ENCODE assay signal across 17 cellular contexts in the genomic region with DNA sequence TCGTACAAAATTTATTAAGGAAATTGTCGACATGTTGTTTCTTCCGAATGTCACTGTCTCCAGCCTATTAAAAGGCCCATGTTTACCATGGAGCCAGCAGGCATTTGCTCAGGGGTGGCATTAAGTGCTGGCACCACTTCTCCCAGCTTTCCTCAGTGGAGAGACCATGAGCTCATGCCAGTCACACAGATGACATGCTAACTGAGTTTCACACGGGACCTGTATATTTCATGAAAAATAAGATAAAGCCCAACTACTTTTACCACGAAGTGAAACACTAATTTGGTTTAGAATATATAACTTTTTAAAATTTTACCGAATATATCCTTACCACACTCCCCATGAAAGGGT.
A peak's percentile ranks its signal among the peaks of the same experiment; 100 is the strongest.
DNase-seq lines count a peak whose midpoint lies in the region; FAIRE-seq and TF ChIP-seq lines count a peak whose summit lies in the region.
"Had no signal": no experiment of that assay in that cellular context is flagged by ENCODE, and none has a peak within 500 bp of the region (broad histone marks: within the 10 kb centered on the region; RNA-seq: fewer than 3 reads in every experiment).

No MANE protein-coding gene starts in this region.

- H2AFZ ChIP-seq in MM.1S (ENCODE audit: low read length), result no peak overlapping the region

- H3K4me3 Mint-ChIP-seq in nephron progenitor cell (no peak overlapping the region), CD14-positive monocyte (no peak overlapping the region)
- H3K4me3 Mint-ChIP-seq: CD8-positive, alpha-beta memory T cell; HFFc6; IgD-negative memory B cell had no signal

- peak overlapping the region; percentile 57 for H3K27ac Mint-ChIP-seq in nephron progenitor cell
- no peak overlapping the region for H3K27ac Mint-ChIP-seq in CD14-positive monocyte
- H3K27ac Mint-ChIP-seq: IgD-negative memory B cell had no signal

- no peak for DNase-seq in MM.1S
- no peak for DNase-seq in nephron progenitor cell
- no peak for DNase-seq in brain microvascular endothelial cell
- no peak for DNase-seq in D721Med (ENCODE audit: insufficient read length, low spot score)
- DNase-seq in CD14-positive monocyte (ENCODE audit: low spot score), result no peak
- DNase-seq: BE2C; Caco-2; CD8-positive, alpha-beta memory T cell; DMS53; GF-D8; HFFc6 had no signal

- peaks cover 18% of the 10 kb centered on the region; the same call in 1 of the 2 replicates for H3K79me2 ChIP-seq in MM.1S (ENCODE audit: low read length)

- H3K36me3 ChIP-seq in MM.1S (replicated peaks; ENCODE audit: insufficient read depth, low read length), result no peaks in the 10 kb centered on the region
- no peaks in the 10 kb centered on the region for H3K36me3 ChIP-seq in brain microvascular endothelial cell (replicated peaks)

- H3K27ac ChIP-seq in 22Rv1, result peak overlapping the region; percentile 27; the same call in 1 of the 2 replicates
- peak overlapping the region; percentile 48; the same call in 1 of the 2 replicates for H3K27ac ChIP-seq in MM.1S (ENCODE audit: low read length)
- peak overlapping the region; percentile 62 for H3K27ac ChIP-seq in VCaP
- H3K27ac ChIP-seq in brain microvascular endothelial cell, result no peak overlapping the region

- H3K36me3 Mint-ChIP-seq in nephron progenitor cell (ENCODE audit: low read depth), result peaks cover 78% of the 10 kb centered on the region
- peaks cover 53 to 78% of the 10 kb centered on the region in 2 donors for H3K36me3 Mint-ChIP-seq in CD14-positive monocyte

- no peaks in the 10 kb centered on the region for H3K9me3 ChIP-seq in MM.1S (replicated peaks; ENCODE audit: insufficient read depth, low read length)
- H3K9me3 ChIP-seq: BE2C, Caco-2, HAP-1 had no signal

- intact Hi-C loops in CD14-positive monocyte (cut with micrococcal nuclease), result no loop called here

- no peak overlapping the region for H3K9ac ChIP-seq in MM.1S (ENCODE audit: low read length)

- no peaks in the 10 kb centered on the region for H3K9me2 ChIP-seq in MM.1S (replicated peaks; ENCODE audit: insufficient read depth, low read length)

- FAIRE-seq in D721Med (lab: Jason Lieb, UNC), result no peak
- FAIRE-seq: GM19239, H1 had no signal

- H3K4me1 Mint-ChIP-seq in nephron progenitor cell, result peaks cover 6% of the 10 kb centered on the region
- H3K4me1 Mint-ChIP-seq in CD14-positive monocyte, result no peaks in the 10 kb centered on the region

- in situ Hi-C loops in brain microvascular endothelial cell (cut with HindIII; ENCODE audit: low pct_ligation_motif_present, low sequenced_read_pairs), result no loop called here

- H3K4me3 ChIP-seq in MM.1S (ENCODE audit: low read length) (no peak overlapping the region), brain microvascular endothelial cell (ENCODE audit: low read depth, low read length) (no peak overlapping the region)
- H3K4me3 ChIP-seq: HAP-1 had no signal

- no peak overlapping the region for H3K4me2 ChIP-seq in MM.1S (ENCODE audit: low read depth, low read length)

- no peak for TF ChIP-seq CTCF in 22Rv1 (IDR thresholded peaks at IDR 0.05)
- TF ChIP-seq CTCF in MM.1S (IDR thresholded peaks at IDR 0.05; ENCODE audit: low read length), result no peak
- no peak for TF ChIP-seq CTCF in VCaP (conservative IDR thresholded peaks at IDR 0.05)
- TF ChIP-seq CTCF in nephron progenitor cell (IDR thresholded peaks at IDR 0.05), result no peak
- no peak for TF ChIP-seq CTCF in brain microvascular endothelial cell (IDR thresholded peaks at IDR 0.05; ENCODE audit: low read depth, low read length, missing control alignments)
- no peak for TF ChIP-seq CTCF in D721Med (IDR thresholded peaks at IDR 0.05; ENCODE audit: insufficient read depth, missing control alignments)
- TF ChIP-seq CTCF in CD14-positive monocyte (IDR thresholded peaks at IDR 0.05), result no peak

- no peaks in the 10 kb centered on the region for H4K20me1 ChIP-seq in MM.1S (ENCODE audit: insufficient read depth, low read length)

- peaks cover 25% of the 10 kb centered on the region for H3K4me1 ChIP-seq in MM.1S (ENCODE audit: low read length)
- H3K4me1 ChIP-seq: BE2C, HAP-1 had no signal

- H3K9me3 Mint-ChIP-seq in nephron progenitor cell (peaks cover 29% of the 10 kb centered on the region), CD14-positive monocyte (no peaks in the 10 kb centered on the region)
- H3K9me3 Mint-ChIP-seq: CD8-positive, alpha-beta memory T cell; HFFc6 had no signal

- H3K27me3 Mint-ChIP-seq in nephron progenitor cell (ENCODE audit: low read depth, poor library complexity) (no peaks in the 10 kb centered on the region), CD14-positive monocyte (ENCODE audit: low read depth in 3 of 3) (peaks cover 0 to 2% (median 0%) of the 10 kb centered on the region in 3 donors)
- H3K27me3 Mint-ChIP-seq: CD8-positive, alpha-beta memory T cell; IgD-negative memory B cell had no signal

- H3K27me3 ChIP-seq in MM.1S (replicated peaks; ENCODE audit: insufficient read depth, low read length), result no peaks in the 10 kb centered on the region
- H3K27me3 ChIP-seq in brain microvascular endothelial cell (replicated peaks), result no peaks in the 10 kb centered on the region
- H3K27me3 ChIP-seq: BE2C had no signal

- peaks cover 11% of the 10 kb centered on the region; the same call in 1 of the 2 replicates for H3F3A ChIP-seq in MM.1S (ENCODE audit: insufficient read depth, low read length)
